In genomic region chr10:72330059-72330426, GRCh38 we compare ENCODE assay signal across 10 cellular contexts. TPM values are rescaled to one million over a fixed set of nuclear protein-coding genes. Genes with fewer than 3 reads are reported as not detected.
DNase-seq lines count a peak whose midpoint lies in the region; ATAC-seq and TF ChIP-seq lines count a peak whose summit lies in the region.
"Had no signal": no experiment of that assay in that cellular context is flagged by ENCODE, and none has a peak within 500 bp of the region (broad histone marks: within the 10 kb centered on the region; RNA-seq: fewer than 3 reads in every experiment).

No MANE protein-coding gene starts in this region.

- no peaks in the 10 kb centered on the region for H3K79me2 ChIP-seq in osteoblast (ENCODE audit: insufficient read depth, low read length)

- H3K4me1 ChIP-seq in Panc1 (ENCODE audit: control insufficient read depth, insufficient read depth, low read length) (peaks cover 62% of the 10 kb centered on the region), osteoblast (ENCODE audit: insufficient read depth, low read length) (peaks cover 34% of the 10 kb centered on the region)

- H3K4me3 ChIP-seq in Panc1 (ENCODE audit: low read depth in 2 of 2, low read length in 2 of 2) (no peak overlapping the region), osteoblast (ENCODE audit: insufficient read depth, low read length) (no peak overlapping the region)

- TF ChIP-seq CTCF in CD14-positive monocyte (IDR thresholded peaks at IDR 0.05): no peak
- no peak for TF ChIP-seq CTCF in Panc1 (IDR thresholded peaks at IDR 0.05)
- no peak for TF ChIP-seq CTCF in chondrocyte (IDR thresholded peaks at IDR 0.05)
- no peak for TF ChIP-seq CTCF in osteoblast (IDR thresholded peaks at IDR 0.05; ENCODE audit: extremely low read depth, low read depth, low read length)

- POLR2A ChIA-PET in Panc1 (lab: Charles Lee): interaction anchor here (0.7 kb wide), 1 partner anchor 312 kb away, joined by 9 read pairs; no protein-coding TSS in a partner anchor

- H3K36me3 Mint-ChIP-seq in CD14-positive monocyte (peaks cover 17 to 18% of the 10 kb centered on the region in 2 donors), chondrocyte (ENCODE audit: low read depth) (no peaks in the 10 kb centered on the region)

- ATAC-seq in Panc1: no peak

- no TSS peak for BruUV-seq in Panc1 (replicated peaks; lab: Mats Ljungman, UMichigan)

- peaks cover 81% of the 10 kb centered on the region for H3K4me1 Mint-ChIP-seq in CD14-positive monocyte
- H3K4me1 Mint-ChIP-seq in chondrocyte (ENCODE audit: low read depth): peaks cover 79% of the 10 kb centered on the region

- H3K27ac Mint-ChIP-seq in CD14-positive monocyte: peak overlapping the region in 6 of 7 donors; percentile 24 to 96 (median 69)
- peak overlapping the region; percentile 54 for H3K27ac Mint-ChIP-seq in chondrocyte (ENCODE audit: unreplicated experiment)

- no peaks in the 10 kb centered on the region for H3K36me3 ChIP-seq in Panc1 (ENCODE audit: control insufficient read depth, insufficient read depth, low read length)
- H3K36me3 ChIP-seq in osteoblast (ENCODE audit: insufficient read depth, low read length): peaks cover 4% of the 10 kb centered on the region

- H2AFZ ChIP-seq in osteoblast (ENCODE audit: low read length): no peak overlapping the region

- H3K4me3 Mint-ChIP-seq in CD14-positive monocyte (peak overlapping the region in 1 of 2 donors; percentile 46), chondrocyte (ENCODE audit: unreplicated experiment) (no peak overlapping the region)

- no peaks in the 10 kb centered on the region for H4K20me1 ChIP-seq in osteoblast (ENCODE audit: insufficient read depth, low read length)

- DNase-seq in CD14-positive monocyte (ENCODE audit: low spot score) (no peak), Panc1 (ENCODE audit: low read depth, low spot score) (no peak), chondrocyte (ENCODE audit: low spot score) (no peak), osteoblast (ENCODE audit: insufficient read length, low spot score, missing footprints) (peak; percentile 31), NCI-H128 (lab: John Stamatoyannopoulos, UW; ENCODE audit: unreplicated experiment) (no peak), GDM1 (lab: John Stamatoyannopoulos, UW) (no peak), NCI-H526 treated with DMSO at 0.1 percent for 48 hours (lab: John Stamatoyannopoulos, UW) (no peak), GM19240 (ENCODE audit: insufficient read length, low spot score) (no peak)
- DNase-seq: DMS153, posterior cingulate gyrus had no signal

- H3K9me3 Mint-ChIP-seq in CD14-positive monocyte (peaks cover 0 to 8% (median 0%) of the 10 kb centered on the region in 7 donors), chondrocyte (ENCODE audit: low read depth) (no peaks in the 10 kb centered on the region)

- CTCF ChIA-PET in Panc1 (lab: Charles Lee): interaction anchor here (0.6 to 0.7 kb wide), 2 partner anchors 22 to 82 kb away, joined by 4 to 5 read pairs; no protein-coding TSS in a partner anchor

- H3K27me3 Mint-ChIP-seq in CD14-positive monocyte (ENCODE audit: low read depth in 3 of 3) (peaks cover 0 to 12% (median 5%) of the 10 kb centered on the region in 3 donors), chondrocyte (ENCODE audit: low read depth) (no peaks in the 10 kb centered on the region)

- in situ Hi-C loops in Panc1 (cut with HindIII; ENCODE audit: low pct_unique_long_range_greater_than_20kb, low sequenced_read_pairs): no loop called here

- H3K27me3 ChIP-seq in Panc1 (ENCODE audit: control insufficient read depth, insufficient read depth, low read length) (no peaks in the 10 kb centered on the region), osteoblast (ENCODE audit: insufficient read depth, low read length) (no peaks in the 10 kb centered on the region)

- H3K9me3 ChIP-seq in Panc1 (ENCODE audit: control insufficient read depth, insufficient read depth, low read depth, low read length) (no peaks in the 10 kb centered on the region), osteoblast (ENCODE audit: low read depth, low read length) (no peaks in the 10 kb centered on the region)

- H3K4me2 ChIP-seq in osteoblast (ENCODE audit: insufficient read depth, low read length): no peak overlapping the region

- intact Hi-C loops in CD14-positive monocyte (cut with micrococcal nuclease): loop anchor here (5.0 to 10.0 kb wide), 3 partner anchors 33 to 195 kb away; partner anchors contain the start of gene DDIT4 (in 1 of the 2)
- intact Hi-C loops in Panc1 (cut with micrococcal nuclease; ENCODE audit: unreplicated experiment): no loop called here

- H3K27ac ChIP-seq in Panc1 (ENCODE audit: low read length) (peak overlapping the region; percentile 89), osteoblast (ENCODE audit: low read depth, low read length) (no peak overlapping the region)

RNA-seq across cellular contexts. Expression of gene DNAJB12, which starts 24.7 kb away (rescaled TPM):
- polyA plus RNA-seq in CD14-positive monocyte: 10 to 100 TPM; 26.5 to 37.9 TPM
- total RNA-seq in Panc1 (2021; ENCODE audit: unreplicated experiment) (51.0 TPM), chondrocyte (27.3 to 29.8 TPM (median 28.7 TPM) in 3 replicates), osteoblast (48.0 and 52.5 TPM in 2 replicates)
- polyA plus RNA-seq in Panc1 (2012; ENCODE audit: insufficient read length): 46.8 TPM

RNA-seq across cellular contexts. Expression of gene DDIT4, which starts 56.3 kb away (rescaled TPM):
- polyA plus RNA-seq in CD14-positive monocyte: 10 to 100 TPM; 26.1 to 45.8 TPM
- total RNA-seq in Panc1 (2021; ENCODE audit: unreplicated experiment) (157 TPM), chondrocyte (68.5 to 241 TPM (median 227 TPM) in 3 replicates), osteoblast (366 and 522 TPM in 2 replicates)
- 344 TPM for polyA plus RNA-seq in Panc1 (2012; ENCODE audit: insufficient read length)
